24 cellular contexts compared by ENCODE assay signal in the genomic region with DNA sequence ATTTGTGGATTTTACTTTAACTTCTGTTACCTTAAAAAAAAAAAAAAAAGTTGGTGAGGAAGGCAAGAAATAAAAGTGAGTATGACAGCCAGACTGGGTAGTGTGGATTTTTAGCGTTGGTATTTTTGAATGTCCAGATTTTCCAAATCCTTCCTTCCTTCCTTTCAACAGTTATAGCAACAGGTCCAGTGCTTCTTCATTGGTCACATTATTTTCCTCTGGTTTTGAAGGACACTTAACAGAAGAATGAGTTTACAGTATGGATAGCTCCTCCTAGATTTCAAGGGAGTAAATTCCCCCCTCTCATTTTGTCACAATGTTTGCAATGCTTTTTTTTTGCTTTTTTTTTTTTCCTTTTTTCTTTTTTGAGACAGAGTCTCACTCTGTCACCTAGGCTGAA. TPM values are rescaled to one million over a fixed set of nuclear protein-coding genes. Genes with fewer than 3 reads are reported as not detected.
A peak's percentile ranks its signal among the peaks of the same experiment; 100 is the strongest.
DNase-seq lines count a peak whose midpoint lies in the region; ATAC-seq and TF ChIP-seq lines count a peak whose summit lies in the region.
"Had no signal": no experiment of that assay in that cellular context is flagged by ENCODE, and none has a peak within 500 bp of the region (broad histone marks: within the 10 kb centered on the region; RNA-seq: fewer than 3 reads in every experiment).

No MANE protein-coding gene starts in this region.

- H4K20me1 ChIP-seq in IMR-90 (ENCODE audit: insufficient read depth, low read length): peaks cover 20% of the 10 kb centered on the region; the same call in 1 of the 2 replicates

- H3K36me3 ChIP-seq in IMR-90 (ENCODE audit: control insufficient read depth, insufficient read depth, low read length) (no peaks in the 10 kb centered on the region), SJCRH30 (no peaks in the 10 kb centered on the region), esophagus squamous epithelium (no peaks in the 10 kb centered on the region), sigmoid colon (no peaks in the 10 kb centered on the region)
- H3K36me3 ChIP-seq in naive thymus-derived CD4-positive, alpha-beta T cell (ENCODE audit: control insufficient read depth in 2 of 3, insufficient read depth in 3 of 3, low read length in 3 of 3): no peaks in the 10 kb centered on the region

- no peak for TF ChIP-seq CTCF in IMR-90 (conservative IDR thresholded peaks at IDR 0.05; ENCODE audit: low read depth, low read length)
- no peak for TF ChIP-seq CTCF in esophagus squamous epithelium (IDR thresholded peaks at IDR 0.05)
- TF ChIP-seq CTCF in sigmoid colon (IDR thresholded peaks at IDR 0.05): no peak

- peak overlapping the region; percentile 53 for H2BK5ac ChIP-seq in IMR-90 (ENCODE audit: low read depth, low read length, poor library complexity, severe bottlenecking)

- no peak overlapping the region for H3K23ac ChIP-seq in IMR-90 (ENCODE audit: low read depth, low read length)

- 0 out of 2 replicates have a peak overlapping the region, but pooled peaks have one; percentile 14 for H4K91ac ChIP-seq in IMR-90 (ENCODE audit: insufficient read depth, low read depth, low read length)

- H3K36me3 Mint-ChIP-seq in naive thymus-derived CD4-positive, alpha-beta T cell: peaks cover 0 to 26% (median 8%) of the 10 kb centered on the region in 5 donors
- H3K36me3 Mint-ChIP-seq: naive B cell had no signal

- WGBS in IMR-90 (ENCODE audit: extremely low coverage in 2 of 2, insufficient read length in 1 of 2), 2 experiments: no CpG with 5 or more reads among the region's 1 CpG
- 17 to 22% methylated on average over 1 of the region's 1 CpG for WGBS in esophagus squamous epithelium, 2 donors
- 24 to 56% methylated on average over 1 of the region's 1 CpG for WGBS in sigmoid colon, 2 donors

- no peaks in the 10 kb centered on the region for H3K27me3 Mint-ChIP-seq in naive thymus-derived CD4-positive, alpha-beta T cell
- H3K27me3 Mint-ChIP-seq: activated CD8-positive, alpha-beta memory T cell treated with anti-CD3 and anti-CD28 coated beads, Interleukin-2, amount 10 ng/mL, durations not matched to agents 7 days and 5 days; activated naive CD8-positive, alpha-beta T cell treated with anti-CD3 and anti-CD28 coated beads for 36 hours; CD4-positive, alpha-beta memory T cell; naive B cell; type B pancreatic cell had no signal

- ATAC-seq in IMR-90 (ENCODE audit: low read depth) (no peak), HG03280 (IDR thresholded peaks at IDR 0.05; ENCODE audit: unreplicated experiment) (no peak)
- ATAC-seq in naive thymus-derived CD4-positive, alpha-beta T cell: no peak
- ATAC-seq: activated CD8-positive, alpha-beta memory T cell treated with anti-CD3 and anti-CD28 coated beads, Interleukin-2, amount 10 ng/mL, durations not matched to agents 7 days and 5 days; K562 had no signal

- H3K14ac ChIP-seq in IMR-90 (replicated peaks; ENCODE audit: low read depth, low read length): no peak overlapping the region

- H2BK15ac ChIP-seq in IMR-90 (ENCODE audit: low read depth, low read length): no peak overlapping the region

- H3K9me3 Mint-ChIP-seq in naive thymus-derived CD4-positive, alpha-beta T cell: no peaks in the 10 kb centered on the region
- H3K9me3 Mint-ChIP-seq: activated naive CD8-positive, alpha-beta T cell treated with anti-CD3 and anti-CD28 coated beads for 36 hours; activated T-helper 2 cell treated with anti-CD3 and anti-CD28 coated beads, Interferon-gamma antibody, Interleukin-2, Interleukin-4, amounts not matched to agents 10 μg/mL and 5 μg/mL and 100 μg/mL, durations not matched to agents 14 hours and 24 hours and 36 hours; CD4-positive, alpha-beta memory T cell; endodermal cell; naive B cell; type B pancreatic cell had no signal

- no peak overlapping the region for H4K5ac ChIP-seq in IMR-90 (ENCODE audit: low read depth, low read length)

- H3K4me3 ChIP-seq in IMR-90 (ENCODE audit: insufficient read depth, low read depth, low read length) (no peak overlapping the region), SJCRH30 (no peak overlapping the region), esophagus squamous epithelium (no peak overlapping the region), sigmoid colon (no peak overlapping the region)
- H3K4me3 ChIP-seq in naive thymus-derived CD4-positive, alpha-beta T cell (ENCODE audit: low read length): no peak overlapping the region
- H3K4me3 ChIP-seq: K562, skin epidermis had no signal

- no peak for TF ChIP-seq EP300 in sigmoid colon (IDR thresholded peaks at IDR 0.05)

- 0 out of 2 replicates have a peak overlapping the region, but pooled peaks have one; percentile 42 for H3K4me2 ChIP-seq in IMR-90 (ENCODE audit: low read depth, low read length)

- DNase-seq in IMR-90: no peak
- no peak for DNase-seq in SJCRH30
- no peak for DNase-seq in esophagus squamous epithelium (lab: John Stamatoyannopoulos, UW)
- DNase-seq in sigmoid colon: no peak
- DNase-seq in naive thymus-derived CD4-positive, alpha-beta T cell: no peak
- no peak for DNase-seq in activated CD4-positive, alpha-beta T cell treated with anti-CD3 and anti-CD28 coated beads, Interleukin-2, amount 50 U/mL, for 4 hours
- DNase-seq in middle frontal gyrus (ENCODE audit: extremely low spot score, low spot score): no peak
- DNase-seq: activated CD4-positive, alpha-beta T cell treated with anti-CD3 and anti-CD28 coated beads for 48 hours; activated CD8-positive, alpha-beta memory T cell treated with anti-CD3 and anti-CD28 coated beads, Interleukin-2, amount 10 ng/mL, durations not matched to agents 7 days and 5 days; activated naive CD8-positive, alpha-beta T cell treated with anti-CD3 and anti-CD28 coated beads for 36 hours; CD4-positive, alpha-beta memory T cell; DMS153; endodermal cell; naive B cell; NCI-H1048; NCI-H2081; NCI-H510A treated with DMSO at 0.1 percent for 48 hours; stimulated activated naive CD4-positive, alpha-beta T cell treated with Interleukin-2 at 50 U/mL for 16 hours had no signal

- no peak for TF ChIP-seq RAD21 in IMR-90 (IDR thresholded peaks at IDR 0.05; ENCODE audit: low read length)

- H3K9me3 ChIP-seq in IMR-90 (ENCODE audit: control insufficient read depth, insufficient read depth, low read length): no peaks in the 10 kb centered on the region
- H3K9me3 ChIP-seq in SJCRH30 (replicated peaks): no peaks in the 10 kb centered on the region
- H3K9me3 ChIP-seq in esophagus squamous epithelium: no peaks in the 10 kb centered on the region
- H3K9me3 ChIP-seq in sigmoid colon: no peaks in the 10 kb centered on the region
- no peaks in the 10 kb centered on the region for H3K9me3 ChIP-seq in naive thymus-derived CD4-positive, alpha-beta T cell (ENCODE audit: control insufficient read depth in 2 of 3, low read length in 3 of 3)

- POLR2A ChIA-PET in IMR-90 (lab: Charles Lee; ENCODE audit: unreplicated experiment): interaction anchor here (0.7 kb wide), 1 partner anchor 827 kb away, joined by 12 read pairs; no protein-coding TSS in a partner anchor
- POLR2A ChIA-PET in naive thymus-derived CD4-positive, alpha-beta T cell (lab: Charles Lee): no interaction called here

- H3K4me3 Mint-ChIP-seq in naive thymus-derived CD4-positive, alpha-beta T cell: no peak overlapping the region
- H3K4me3 Mint-ChIP-seq: activated CD8-positive, alpha-beta memory T cell treated with anti-CD3 and anti-CD28 coated beads, Interleukin-2, amount 10 ng/mL, durations not matched to agents 7 days and 5 days; activated naive CD8-positive, alpha-beta T cell treated with anti-CD3 and anti-CD28 coated beads for 36 hours; CD4-positive, alpha-beta memory T cell; endodermal cell; type B pancreatic cell had no signal

- peak overlapping the region; percentile 29; the same call in 1 of the 2 replicates for H3K4ac ChIP-seq in IMR-90 (ENCODE audit: low read depth, low read length)

- no peak overlapping the region for H2AK9ac ChIP-seq in IMR-90 (replicated peaks; ENCODE audit: low read depth, low read length, poor library complexity)

- H3K4me1 ChIP-seq in IMR-90 (ENCODE audit: control insufficient read depth, insufficient read depth, low read length): peaks cover 12% of the 10 kb centered on the region
- H3K4me1 ChIP-seq in SJCRH30: peaks cover 24% of the 10 kb centered on the region
- peaks cover 23 to 85% (median 54%) of the 10 kb centered on the region in 3 donors for H3K4me1 ChIP-seq in esophagus squamous epithelium
- H3K4me1 ChIP-seq in sigmoid colon: peaks cover 0 to 52% (median 42%) of the 10 kb centered on the region in 4 donors
- H3K4me1 ChIP-seq in naive thymus-derived CD4-positive, alpha-beta T cell (ENCODE audit: control insufficient read depth in 2 of 2, insufficient read depth in 2 of 2, low read length in 2 of 2): peaks cover 16 to 18% of the 10 kb centered on the region in 2 donors

- H2AFZ ChIP-seq in IMR-90 (replicated peaks; ENCODE audit: low read length, poor library complexity): no peak overlapping the region
- H2AFZ ChIP-seq: parathyroid adenoma had no signal

- in situ Hi-C loops in IMR-90 (cut with MboI; ENCODE audit: low sequenced_read_pairs): no loop called here

- no peaks in the 10 kb centered on the region for H3K27me3 ChIP-seq in IMR-90 (ENCODE audit: control insufficient read depth, insufficient read depth, low read length)
- no peaks in the 10 kb centered on the region for H3K27me3 ChIP-seq in SJCRH30
- H3K27me3 ChIP-seq in esophagus squamous epithelium: no peaks in the 10 kb centered on the region
- H3K27me3 ChIP-seq in sigmoid colon: no peaks in the 10 kb centered on the region
- H3K27me3 ChIP-seq in naive thymus-derived CD4-positive, alpha-beta T cell (ENCODE audit: control insufficient read depth in 2 of 2, insufficient read depth in 2 of 2, low read length in 2 of 2): no peaks in the 10 kb centered on the region

- no TSS peak for BruUV-seq in IMR-90 (replicated peaks; lab: Mats Ljungman, UMichigan)

- peaks cover 35 to 80% of the 10 kb centered on the region in 2 experiments for H3K79me1 ChIP-seq in IMR-90 (ENCODE audit: low read depth in 1 of 2, low read length in 2 of 2)

- dilution Hi-C loops in IMR-90 (cut with HindIII; ENCODE audit: low sequenced_read_pairs, unreplicated experiment): no loop called here

- H3K18ac ChIP-seq in IMR-90 (ENCODE audit: low read depth, low read length): no peak overlapping the region

- H2BK20ac ChIP-seq in IMR-90 (ENCODE audit: low read depth, low read length): no peak overlapping the region

- H3K56ac ChIP-seq in IMR-90 (ENCODE audit: extremely low read depth, insufficient read depth, low read length): peak overlapping the region; percentile 24; the same call in 1 of the 2 replicates

- H3K27ac ChIP-seq in IMR-90 (ENCODE audit: insufficient read depth, low read length) (peak overlapping the region; percentile 12; the same call in 1 of the 2 replicates), SJCRH30 (peak overlapping the region; percentile 75), esophagus squamous epithelium (peak overlapping the region; percentile 64 to 91 (median 76)), sigmoid colon (peak overlapping the region in 3 of 4 donors; percentile 58 to 74 (median 63))
- no peak overlapping the region for H3K27ac ChIP-seq in naive thymus-derived CD4-positive, alpha-beta T cell (ENCODE audit: low read depth, low read length)
- H3K27ac ChIP-seq: parathyroid adenoma had no signal

- intact Hi-C loops in IMR-90 (cut with micrococcal nuclease) (no loop called here), esophagus squamous epithelium (cut with DNase I) (no loop called here), sigmoid colon (cut with DNase I) (no loop called here)
- intact Hi-C loops in naive thymus-derived CD4-positive, alpha-beta T cell (cut with micrococcal nuclease): no loop called here

- TF ChIP-seq POLR2A in IMR-90 (IDR thresholded peaks at IDR 0.05; ENCODE audit: low read depth, low read length) (no peak), esophagus squamous epithelium (IDR thresholded peaks at IDR 0.05) (no peak), sigmoid colon (IDR thresholded peaks at IDR 0.05) (no peak)

- H2AK5ac ChIP-seq in IMR-90 (ENCODE audit: low read depth, low read length): no peak overlapping the region

- H3K27ac Mint-ChIP-seq in naive thymus-derived CD4-positive, alpha-beta T cell: no peak overlapping the region
- H3K27ac Mint-ChIP-seq: activated naive CD8-positive, alpha-beta T cell treated with anti-CD3 and anti-CD28 coated beads for 36 hours had no signal

- peak overlapping the region in 1 of 2 experiments; percentile 15; a peak in 1 of 4 replicates for H4K8ac ChIP-seq in IMR-90 (ENCODE audit: low read depth in 2 of 2, low read length in 2 of 2)

- no peak overlapping the region for H3K9ac ChIP-seq in IMR-90 (ENCODE audit: low read depth, low read length)
- H3K9ac ChIP-seq: parathyroid adenoma had no signal

- no peak overlapping the region for H2BK120ac ChIP-seq in IMR-90 (ENCODE audit: low read depth, low read length)

- CTCF ChIA-PET in IMR-90 (lab: Yijun Ruan, JAX): no interaction called here
- CTCF ChIA-PET in naive thymus-derived CD4-positive, alpha-beta T cell (lab: Charles Lee): interaction anchor here (1.0 to 1.4 kb wide), 3 partner anchors 30 to 93 kb away, joined by 3 to 9 read pairs (median 3); no protein-coding TSS in a partner anchor

- peaks cover 39 to 70% (median 68%) of the 10 kb centered on the region in 7 donors for H3K4me1 Mint-ChIP-seq in naive thymus-derived CD4-positive, alpha-beta T cell

- H3K9me1 ChIP-seq in IMR-90 (ENCODE audit: insufficient read depth, low read length): peaks cover 8% of the 10 kb centered on the region

RNA-seq across cellular contexts. Expression of gene MAPKBP1, which starts 6.4 kb away (rescaled TPM):
- total RNA-seq in IMR-90 (2012; rRNA removed): 10.3 and 12.5 TPM in 2 replicates
- 14.7 and 15.3 TPM in 2 replicates for polyA plus RNA-seq in IMR-90 (2012; rRNA removed)
- polyA plus RNA-seq in IMR-90 (2012; cell fraction: cytosol; rRNA removed): 4.8 and 6.1 TPM in 2 replicates
- polyA plus RNA-seq in IMR-90 (2012; cell fraction: nucleus; rRNA removed; ENCODE audit: low replicate concordance): 40.6 and 67.6 TPM in 2 replicates
- total RNA-seq in SJCRH30 (2014; rRNA removed; shearing (Covaris generic)): 10.9 and 14.5 TPM in 2 replicates
- 10 to 100 TPM; 18.4 to 37.6 (median 29.8) TPM for total RNA-seq in esophagus squamous epithelium
- total RNA-seq in sigmoid colon: 10 to 100 TPM; 15.0 to 42.7 (median 22.3) TPM
- polyA plus RNA-seq in sigmoid colon: 1 to 10 TPM; 2.3 to 9.5 (median 3.0) TPM
- total RNA-seq in naive thymus-derived CD4-positive, alpha-beta T cell: 10 to 100 TPM; 36.5 to 44.7 (median 41.1) TPM
- 1 to 10 TPM; 3.0 to 4.3 TPM for polyA plus RNA-seq in naive thymus-derived CD4-positive, alpha-beta T cell

RNA-seq across cellular contexts. Expression of gene JMJD7, which starts 47.2 kb away (rescaled TPM):
- total RNA-seq in IMR-90 (2012; rRNA removed): 3.6 and 5.0 TPM in 2 replicates
- polyA plus RNA-seq in IMR-90 (2012; rRNA removed): 6.3 and 8.1 TPM in 2 replicates
- polyA plus RNA-seq in IMR-90 (2012; cell fraction: cytosol; rRNA removed): 7.9 and 8.2 TPM in 2 replicates
- polyA plus RNA-seq in IMR-90 (2012; cell fraction: nucleus; rRNA removed; ENCODE audit: low replicate concordance): 12.6 and 22.4 TPM in 2 replicates
- total RNA-seq in SJCRH30 (2014; rRNA removed; shearing (Covaris generic)): 7.0 and 7.5 TPM in 2 replicates
- total RNA-seq in esophagus squamous epithelium: 10 to 100 TPM; 20.4 to 36.9 (median 30.5) TPM
- total RNA-seq in sigmoid colon: 10 to 100 TPM in 3 of 4 donors, 1 to 10 TPM in 1; 9.7 to 14.0 (median 12.1) TPM
- 10 to 100 TPM in 2 of 3 donors, 1 to 10 TPM in 1; 9.5 to 12.4 (median 10.2) TPM for polyA plus RNA-seq in sigmoid colon
- 10 to 100 TPM; 25.3 to 83.7 (median 52.1) TPM for total RNA-seq in naive thymus-derived CD4-positive, alpha-beta T cell
- polyA plus RNA-seq in naive thymus-derived CD4-positive, alpha-beta T cell: 10 to 100 TPM; 22.4 to 28.6 TPM

RNA-seq across cellular contexts. Expression of gene PLA2G4B, which starts 57.9 kb away (rescaled TPM):
- under 0.01 and 0.18 TPM in 2 replicates for total RNA-seq in IMR-90 (2012; rRNA removed)
- 3.1 and 5.8 TPM in 2 replicates for polyA plus RNA-seq in IMR-90 (2012; rRNA removed)
- 0.90 and 1.6 TPM in 2 replicates for polyA plus RNA-seq in IMR-90 (2012; cell fraction: cytosol; rRNA removed)
- polyA plus RNA-seq in IMR-90 (2012; cell fraction: nucleus; rRNA removed; ENCODE audit: low replicate concordance): 31.6 and 69.2 TPM in 2 replicates
- 3.0 and 7.2 TPM in 2 replicates for total RNA-seq in SJCRH30 (2014; rRNA removed; shearing (Covaris generic))
- 10 to 100 TPM; 26.5 to 58.9 (median 39.7) TPM for total RNA-seq in esophagus squamous epithelium
- total RNA-seq in sigmoid colon: 1 to 10 TPM; 1.6 to 5.3 (median 3.4) TPM
- polyA plus RNA-seq in sigmoid colon: 1 to 10 TPM in 1 of 3 donors, under 1 TPM in 1, not detected in 1; 0.92 to 6.5 TPM
- total RNA-seq in naive thymus-derived CD4-positive, alpha-beta T cell: 10 to 100 TPM; 21.1 to 69.9 (median 33.9) TPM
- 1 to 10 TPM in 1 of 2 donors, under 1 TPM in 1; 0.98 to 2.3 TPM for polyA plus RNA-seq in naive thymus-derived CD4-positive, alpha-beta T cell
